ENCODE assay signal across 8 cellular contexts in the genomic region with DNA sequence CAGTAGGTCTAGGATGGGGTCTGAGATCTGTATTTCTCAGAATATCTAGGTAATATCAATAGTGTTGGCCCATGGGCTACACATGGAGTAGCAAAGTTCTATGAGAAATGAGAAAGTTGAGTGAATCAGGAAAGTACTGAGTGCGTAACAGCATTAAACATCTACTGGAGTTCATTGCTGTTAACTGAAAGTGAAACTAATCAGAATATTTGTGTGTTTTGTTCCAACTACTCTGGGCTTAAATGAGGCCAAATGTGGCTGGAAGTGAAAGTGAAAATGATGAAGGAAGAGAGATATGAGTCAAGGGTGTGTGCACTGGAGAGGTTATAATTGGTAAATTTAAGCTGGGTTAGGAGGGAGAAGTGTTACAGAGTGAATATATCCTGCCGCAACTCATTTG. TPM values are rescaled to one million over a fixed set of nuclear protein-coding genes. Genes with fewer than 3 reads are reported as not detected.
A peak's percentile ranks its signal among the peaks of the same experiment; 100 is the strongest.
DNase-seq lines count a peak whose midpoint lies in the region; ATAC-seq and TF ChIP-seq lines count a peak whose summit lies in the region.

No MANE protein-coding gene starts in this region.

- in situ Hi-C loops in ACHN (cut with HindIII; ENCODE audit: low pct_ligation_motif_present, low pct_unique_long_range_greater_than_20kb, low sequenced_read_pairs) = no loop called here

- H3K4me3 ChIP-seq in OCI-LY3 (ENCODE audit: low read length) = peak overlapping the region; percentile 35; the same call in 1 of the 2 replicates
- no peak overlapping the region for H3K4me3 ChIP-seq in epithelial cell of esophagus (ENCODE audit: low read length)
- H3K4me3 ChIP-seq in thoracic aorta = peak overlapping the region; percentile 19

- peak overlapping the region; percentile 61 for H3K4me2 ChIP-seq in OCI-LY3 (ENCODE audit: low read length)

- peak overlapping the region; percentile 39 for H3K27ac ChIP-seq in OCI-LY3 (ENCODE audit: low read length)
- H3K27ac ChIP-seq in thoracic aorta = no peak overlapping the region

- H3K27me3 ChIP-seq in OCI-LY3 (ENCODE audit: low read depth, low read length) = peaks cover 24% of the 10 kb centered on the region
- H3K27me3 ChIP-seq in thoracic aorta (replicated peaks; ENCODE audit: insufficient read depth) = no peaks in the 10 kb centered on the region

- DNase-seq in ACHN (peak; percentile 77), epithelial cell of esophagus (ENCODE audit: low read depth) (peak; percentile 4), thoracic aorta (ENCODE audit: low spot score) (no peak), nucleus accumbens (lab: John Stamatoyannopoulos, UW) (no peak), ureter (ENCODE audit: low spot score) (no peak)

- H3K9me3 ChIP-seq in OCI-LY3 (ENCODE audit: insufficient read depth, low read length) = no peaks in the 10 kb centered on the region
- no peaks in the 10 kb centered on the region for H3K9me3 ChIP-seq in thoracic aorta

- no peaks in the 10 kb centered on the region for H3K79me2 ChIP-seq in OCI-LY3 (ENCODE audit: low read length)

- TF ChIP-seq CTCF in OCI-LY3 (IDR thresholded peaks at IDR 0.05; ENCODE audit: low read depth, low read length) (no peak), epithelial cell of esophagus (IDR thresholded peaks at IDR 0.05; ENCODE audit: insufficient read depth, low read depth, low read length, missing control alignments) (no peak), thoracic aorta (IDR thresholded peaks at IDR 0.05) (no peak)

- H3K9ac ChIP-seq in OCI-LY3 (ENCODE audit: low read length) = no peak overlapping the region

- H2AFZ ChIP-seq in OCI-LY3 (ENCODE audit: low read depth, low read length) = no peak overlapping the region

- no peaks in the 10 kb centered on the region for H4K20me1 ChIP-seq in OCI-LY3 (ENCODE audit: insufficient read depth, low read length)

- ATAC-seq in GM18858 (IDR thresholded peaks at IDR 0.05; ENCODE audit: unreplicated experiment) (peak; percentile 100), HG02970 (IDR thresholded peaks at IDR 0.05; ENCODE audit: low FRiP score, unreplicated experiment) (peak; percentile 100), thoracic aorta (ENCODE audit: insufficient number of reproducible peaks, low FRiP score, low read depth) (no peak)

- peaks cover 4% of the 10 kb centered on the region for H3K36me3 ChIP-seq in OCI-LY3 (replicated peaks; ENCODE audit: low read depth, low read length)
- H3K36me3 ChIP-seq in thoracic aorta = no peaks in the 10 kb centered on the region

- peaks cover 30% of the 10 kb centered on the region for H3K4me1 ChIP-seq in OCI-LY3 (ENCODE audit: low read length)
- no peaks in the 10 kb centered on the region for H3K4me1 ChIP-seq in thoracic aorta (ENCODE audit: control insufficient read depth in 1 of 2, low read depth in 2 of 2)

RNA-seq across cellular contexts. Expression of gene TMEM106B, which starts 46.5 kb away (rescaled TPM):
- total RNA-seq in thoracic aorta (10 to 100 TPM; 49.2 to 51.6 TPM), ureter (56.6 TPM)

Comparison
In these comparisons a context has a peak if more than half of its experiments do, and no peak if none do; other contexts are left out.
1. DNase-seq: peak in ACHN (single experiment) and epithelial cell of esophagus (single experiment); none in thoracic aorta (single experiment), nucleus accumbens (0 of 56) and ureter (single experiment).